ENCODE assay signal across 9 cellular contexts in the genomic region with DNA sequence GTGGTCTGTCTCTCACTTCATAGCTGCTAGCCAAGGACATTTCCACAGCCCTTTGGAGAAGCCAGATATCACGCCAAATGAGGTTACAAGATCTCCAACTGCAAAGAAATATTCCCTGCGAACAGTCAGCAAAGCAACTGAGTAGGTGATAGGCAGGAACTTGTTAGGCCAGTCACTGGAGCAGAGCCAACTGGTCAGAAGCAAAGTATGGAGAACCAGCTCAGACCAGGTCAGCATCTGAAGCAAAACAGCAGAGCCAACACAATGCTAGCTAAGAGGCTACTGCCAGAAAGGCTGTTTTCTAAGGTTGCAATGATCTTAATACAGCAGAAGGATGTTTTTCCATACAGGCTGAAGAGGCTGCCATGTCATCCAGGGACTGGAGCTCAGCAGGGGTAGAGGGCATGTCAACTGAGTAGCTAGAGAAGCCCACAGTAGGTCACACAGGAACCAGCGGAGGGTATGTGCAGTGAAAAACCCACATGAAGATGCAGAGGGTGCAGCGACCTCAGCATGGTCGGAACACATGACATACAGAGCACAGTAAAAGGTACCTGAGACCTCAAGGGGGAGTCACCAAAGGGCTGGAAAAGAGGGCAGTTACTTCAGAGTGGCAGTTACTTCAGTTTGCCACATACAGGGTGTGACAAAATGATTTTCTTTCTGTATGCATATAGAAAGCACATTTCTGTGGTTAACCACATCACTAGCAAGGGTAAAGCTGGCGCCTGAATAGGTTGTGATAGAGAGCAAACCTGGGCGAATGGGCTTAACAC. TPM values are rescaled to one million over a fixed set of nuclear protein-coding genes. Genes with fewer than 3 reads are reported as not detected.
A peak's percentile ranks its signal among the peaks of the same experiment; 100 is the strongest.
DNase-seq lines count a peak whose midpoint lies in the region; ATAC-seq and TF ChIP-seq lines count a peak whose summit lies in the region.
"Had no signal": no experiment of that assay in that cellular context is flagged by ENCODE, and none has a peak within 500 bp of the region (broad histone marks: within the 10 kb centered on the region; RNA-seq: fewer than 3 reads in every experiment).

No MANE protein-coding gene starts in this region.

- H3K27ac ChIP-seq in KMS-11 (peak overlapping the region; percentile 46; the same call in 1 of the 2 replicates), breast epithelium (peak overlapping the region in 1 of 2 donors; percentile 21)

- H3K4me2 ChIP-seq in KMS-11: peak overlapping the region; percentile 78

- peak; percentile 37; the same call in 1 of the 2 replicates for TF ChIP-seq CTCF in KMS-11 (conservative IDR thresholded peaks at IDR 0.05; ENCODE audit: low read depth, low read length)
- no peak for TF ChIP-seq CTCF in breast epithelium (IDR thresholded peaks at IDR 0.05)

- TF ChIP-seq POLR2A in breast epithelium (IDR thresholded peaks at IDR 0.05): no peak

- ATAC-seq in GM19467 (IDR thresholded peaks at IDR 0.05; ENCODE audit: unreplicated experiment): no peak

- H3K27me3 ChIP-seq in KMS-11 (ENCODE audit: insufficient read depth, low read depth) (no peaks in the 10 kb centered on the region), breast epithelium (no peaks in the 10 kb centered on the region)

- H2AFZ ChIP-seq in KMS-11 (ENCODE audit: low read depth): peak overlapping the region; percentile 28; the same call in 1 of the 2 replicates

- H3K36me3 ChIP-seq in KMS-11 (ENCODE audit: insufficient read depth): no peaks in the 10 kb centered on the region
- no peaks in the 10 kb centered on the region for H3K36me3 ChIP-seq in breast epithelium

- H3K4me3 ChIP-seq in KMS-11 (IDR thresholded peaks at IDR 0.05; ENCODE audit: insufficient read depth, low read depth, low read length) (no peak overlapping the region), breast epithelium (no peak overlapping the region)

- H3K4me1 ChIP-seq in KMS-11 (ENCODE audit: low read depth, poor library complexity, severe bottlenecking) (peaks cover 62% of the 10 kb centered on the region), breast epithelium (no peaks in the 10 kb centered on the region)

- intact Hi-C loops in breast epithelium (cut with DNase I; ENCODE audit: low total_unique reads): loop anchor here (10.0 kb wide), 1 partner anchor 896 kb away; no protein-coding TSS in a partner anchor

- peak; percentile 52 for DNase-seq in activated CD4-positive, alpha-beta T cell treated with anti-CD3 and anti-CD28 coated beads for 1 hour
- DNase-seq in breast epithelium (ENCODE audit: low spot score in 2 of 2): peak; percentile 28 to 63
- peak; percentile 59 to 60 for DNase-seq in stimulated activated CD8-positive, alpha-beta memory T cell treated with anti-CD3 and anti-CD28 coated beads, Interleukin-7, amount 100 ng/mL, for 4 hours (ENCODE audit: low read depth in 2 of 2)
- no peak for DNase-seq in NCI-H526 (lab: John Stamatoyannopoulos, UW)
- no peak for DNase-seq in NCI-H345 (lab: John Stamatoyannopoulos, UW)
- DNase-seq in NCI-H1930 (lab: John Stamatoyannopoulos, UW): no peak
- DNase-seq: T1000 had no signal

- no peaks in the 10 kb centered on the region for H3K79me2 ChIP-seq in KMS-11 (ENCODE audit: insufficient read depth, low read depth)

- no peaks in the 10 kb centered on the region for H4K20me1 ChIP-seq in KMS-11 (ENCODE audit: insufficient read depth)

- H3K9me3 ChIP-seq in breast epithelium: no peaks in the 10 kb centered on the region

- H3K9ac ChIP-seq in KMS-11: 0 out of 2 replicates have a peak overlapping the region, but pooled peaks have one; percentile 6

RNA-seq across cellular contexts. Expression of a gene that starts 8.9 kb away (rescaled TPM):
- total RNA-seq in breast epithelium: 10 to 100 TPM in 2 of 3 donors, 1 to 10 TPM in 1; 9.8 to 18.1 (median 12.1) TPM

RNA-seq across cellular contexts. Expression of a gene that starts 18.9 kb away (rescaled TPM):
- 100 to 1,000 TPM; 143 to 148 (median 144) TPM for total RNA-seq in breast epithelium

RNA-seq across cellular contexts. Expression of a gene that starts 25.0 kb away (rescaled TPM):
- 10 to 100 TPM; 11.4 to 20.6 (median 15.4) TPM for total RNA-seq in breast epithelium

RNA-seq across cellular contexts. Expression of a gene that starts 47.9 kb away (rescaled TPM):
- total RNA-seq in breast epithelium: not detected

Comparison
In these comparisons a context has a peak if more than half of its experiments do, and no peak if none do; other contexts are left out.
1. DNase-seq: peak in activated CD4-positive, alpha-beta T cell treated with anti-CD3 and anti-CD28 coated beads for 1 hour (single experiment), breast epithelium (2 of 2) and stimulated activated CD8-positive, alpha-beta memory T cell treated with anti-CD3 and anti-CD28 coated beads, Interleukin-7, amount 100 ng/mL, for 4 hours (2 of 2); none in NCI-H526 (0 of 2), NCI-H345 (single experiment) and NCI-H1930 (0 of 2).